Comparison of ENCODE assay signal across 22 cellular contexts in the genomic region with DNA sequence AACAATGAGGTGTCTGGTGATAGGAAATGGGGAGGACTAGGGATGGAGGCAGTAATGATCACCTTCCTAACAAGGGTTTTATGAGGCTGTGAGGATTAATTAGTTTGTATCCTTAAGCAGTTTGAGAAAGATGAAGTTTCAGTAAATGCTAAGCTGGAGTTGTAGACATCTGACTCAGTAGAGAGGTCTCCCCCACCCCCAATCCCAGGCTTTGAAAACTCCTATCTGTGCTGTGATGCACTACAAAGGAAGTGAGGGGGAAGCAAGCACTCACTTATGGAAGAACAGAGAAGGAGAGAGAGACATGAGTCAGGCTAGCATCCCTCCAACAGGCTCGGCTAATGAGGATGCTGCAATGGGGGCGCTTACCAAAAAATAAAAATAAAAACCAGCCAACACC. TPM values are rescaled to one million over a fixed set of nuclear protein-coding genes. Genes with fewer than 3 reads are reported as not detected.
DNase-seq lines count a peak whose midpoint lies in the region; ATAC-seq, FAIRE-seq and TF ChIP-seq lines count a peak whose summit lies in the region.
"Had no signal": no experiment of that assay in that cellular context is flagged by ENCODE, and none has a peak within 500 bp of the region (broad histone marks: within the 10 kb centered on the region; RNA-seq: fewer than 3 reads in every experiment).

No MANE protein-coding gene starts in this region.

- in situ Hi-C loops in GM23248 (cut with MboI), result no loop called here

- POLR2A ChIA-PET in naive thymus-derived CD4-positive, alpha-beta T cell (lab: Charles Lee), result interaction anchor here (0.6 to 19.1 kb wide), 3 partner anchors 39 to 1297 kb away, joined by 3 to 1374 read pairs (median 4); no protein-coding TSS in a partner anchor

- H3K27ac Mint-ChIP-seq in astrocyte (ENCODE audit: unreplicated experiment) (peak overlapping the region; percentile 21), mesothelial cell of epicardium (no peak overlapping the region)
- H3K27ac Mint-ChIP-seq in naive thymus-derived CD4-positive, alpha-beta T cell, result peak overlapping the region in 6 of 9 donors; percentile 1 to 91 (median 12)

- H3K9me3 Mint-ChIP-seq in astrocyte (ENCODE audit: unreplicated experiment) (peaks cover 2% of the 10 kb centered on the region), mesothelial cell of epicardium (no peaks in the 10 kb centered on the region)
- peaks cover 0 to 2% (median 0%) of the 10 kb centered on the region in 11 donors for H3K9me3 Mint-ChIP-seq in naive thymus-derived CD4-positive, alpha-beta T cell
- H3K9me3 Mint-ChIP-seq: CD4-positive, CD25-positive, alpha-beta regulatory T cell had no signal

- H3K27ac ChIP-seq in GM23248, result no peak overlapping the region
- H3K27ac ChIP-seq in astrocyte (ENCODE audit: low read depth, low read length), result no peak overlapping the region
- no peak overlapping the region for H3K27ac ChIP-seq in naive thymus-derived CD4-positive, alpha-beta T cell (ENCODE audit: low read depth, low read length)
- H3K27ac ChIP-seq: thoracic aorta, vagina had no signal

- H3K4me3 ChIP-seq in GM23248, result no peak overlapping the region
- H3K4me3 ChIP-seq in astrocyte (ENCODE audit: insufficient read depth, low read depth, low read length), result no peak overlapping the region
- no peak overlapping the region for H3K4me3 ChIP-seq in naive thymus-derived CD4-positive, alpha-beta T cell (ENCODE audit: low read length)
- H3K4me3 ChIP-seq: K562, MG63, thoracic aorta, vagina had no signal

- no peaks in the 10 kb centered on the region for H3K9me3 ChIP-seq in GM23248 (ENCODE audit: low read depth)
- no peaks in the 10 kb centered on the region for H3K9me3 ChIP-seq in astrocyte (ENCODE audit: insufficient read depth, low read depth, low read length)
- no peaks in the 10 kb centered on the region for H3K9me3 ChIP-seq in naive thymus-derived CD4-positive, alpha-beta T cell (ENCODE audit: control insufficient read depth in 2 of 3, low read length in 3 of 3)
- H3K9me3 ChIP-seq: MG63, thoracic aorta, vagina had no signal

- H3K27me3 ChIP-seq in GM23248 (replicated peaks; ENCODE audit: insufficient read depth) (peaks cover 40% of the 10 kb centered on the region), astrocyte (ENCODE audit: insufficient read depth, low read length) (peaks cover 42% of the 10 kb centered on the region)
- no peaks in the 10 kb centered on the region for H3K27me3 ChIP-seq in naive thymus-derived CD4-positive, alpha-beta T cell (ENCODE audit: control insufficient read depth in 2 of 2, insufficient read depth in 2 of 2, low read length in 2 of 2)
- H3K27me3 ChIP-seq: vagina had no signal

- H3K36me3 ChIP-seq in GM23248 (ENCODE audit: low read depth) (no peaks in the 10 kb centered on the region), astrocyte (ENCODE audit: insufficient read depth, low read length) (no peaks in the 10 kb centered on the region)
- no peaks in the 10 kb centered on the region for H3K36me3 ChIP-seq in naive thymus-derived CD4-positive, alpha-beta T cell (ENCODE audit: control insufficient read depth in 2 of 3, insufficient read depth in 3 of 3, low read length in 3 of 3)
- H3K36me3 ChIP-seq: MG63, thoracic aorta, vagina had no signal

- H3K79me2 ChIP-seq in GM23248 (ENCODE audit: insufficient read depth), result no peaks in the 10 kb centered on the region
- H3K79me2 ChIP-seq in astrocyte (ENCODE audit: insufficient read depth, low read length), result no peaks in the 10 kb centered on the region

- CTCF ChIA-PET in naive thymus-derived CD4-positive, alpha-beta T cell (lab: Charles Lee), result interaction anchor here (0.7 kb wide), 1 partner anchor 81 kb away, joined by 4 read pairs; no protein-coding TSS in a partner anchor

- no peak for ATAC-seq in naive thymus-derived CD4-positive, alpha-beta T cell
- ATAC-seq in GM18502 (IDR thresholded peaks at IDR 0.05; ENCODE audit: poor library complexity, unreplicated experiment), result no peak
- ATAC-seq: activated CD4-positive, CD25-positive, alpha-beta regulatory T cell treated with anti-CD3 and anti-CD28 coated beads, Interleukin-2, amount 50 U/mL, for 24 hours; K562; Panc1 had no signal

- H3K4me2 ChIP-seq in GM23248 (ENCODE audit: unreplicated experiment), result no peak overlapping the region
- peak overlapping the region; percentile 23 for H3K4me2 ChIP-seq in astrocyte (ENCODE audit: low read length)

- DNase-seq in A172 (ENCODE audit: low spot score) (peak; percentile 6), GM23248 (peak; percentile 22), astrocyte (ENCODE audit: low read depth) (peak; percentile 26), GF-D8 (lab: John Stamatoyannopoulos, UW) (no peak), mesothelial cell of epicardium (ENCODE audit: low spot score in 2 of 2, unreplicated experiment in 2 of 2) (no peak)
- no peak for DNase-seq in naive thymus-derived CD4-positive, alpha-beta T cell
- DNase-seq: activated naive CD4-positive, alpha-beta T cell treated with Interleukin-2 at 50 U/mL for 16 hours; CD4-positive, CD25-positive, alpha-beta regulatory T cell; central memory CD4-positive, alpha-beta T cell; MG63; NCI-H1417; NCI-H2107; NCI-H510A; small intestine; stimulated activated CD4-positive, alpha-beta T cell treated with anti-CD3 and anti-CD28 coated beads, Interleukin-2, amount 100 ng/mL, for 24 hours had no signal

- H3K36me3 Mint-ChIP-seq in astrocyte (ENCODE audit: low read depth, unreplicated experiment) (no peaks in the 10 kb centered on the region), mesothelial cell of epicardium (no peaks in the 10 kb centered on the region)
- no peaks in the 10 kb centered on the region for H3K36me3 Mint-ChIP-seq in naive thymus-derived CD4-positive, alpha-beta T cell
- H3K36me3 Mint-ChIP-seq: CD4-positive, CD25-positive, alpha-beta regulatory T cell had no signal

- H3K9me2 ChIP-seq in GM23248 (ENCODE audit: insufficient read depth), result no peaks in the 10 kb centered on the region

- H4K20me1 ChIP-seq in GM23248 (ENCODE audit: insufficient read depth), result no peaks in the 10 kb centered on the region
- no peaks in the 10 kb centered on the region for H4K20me1 ChIP-seq in astrocyte (ENCODE audit: insufficient read depth, low read length)

- TF ChIP-seq CTCF in astrocyte (IDR thresholded peaks at IDR 0.05; ENCODE audit: insufficient read depth, low read depth, low read length) (no peak), mesothelial cell of epicardium (IDR thresholded peaks at IDR 0.05; ENCODE audit: unreplicated experiment) (no peak)

- WGBS in GM23248 (ENCODE audit: low coverage in 1 of 2, low lambda C conversion rate in 2 of 2, missing lambda C conversion rate in 2 of 2), 2 experiments, result 41 to 53% methylated on average over 2 of the region's 2 CpGs

- H3K4me3 Mint-ChIP-seq in astrocyte (ENCODE audit: unreplicated experiment), result no peak overlapping the region
- peak overlapping the region in 8 of 10 donors; percentile 7 to 44 (median 17) for H3K4me3 Mint-ChIP-seq in naive thymus-derived CD4-positive, alpha-beta T cell
- H3K4me3 Mint-ChIP-seq in mesothelial cell of epicardium, result no peak overlapping the region

- no peak for FAIRE-seq in astrocyte (lab: Jason Lieb, UNC)
- FAIRE-seq: D721Med, K562, small intestine had no signal

- intact Hi-C loops in naive thymus-derived CD4-positive, alpha-beta T cell (cut with micrococcal nuclease), result loop anchor here in 1 of 2 donors (10.0 kb wide), 1 partner anchor 1403 kb away; no protein-coding TSS in a partner anchor

- H3F3A ChIP-seq in GM23248 (ENCODE audit: insufficient read depth), result no peaks in the 10 kb centered on the region; the same call in 1 of the 2 replicates

- peaks cover 17% of the 10 kb centered on the region for H3K4me1 Mint-ChIP-seq in astrocyte (ENCODE audit: low read depth, unreplicated experiment)
- peaks cover 35 to 69% (median 54%) of the 10 kb centered on the region in 7 donors for H3K4me1 Mint-ChIP-seq in naive thymus-derived CD4-positive, alpha-beta T cell
- peaks cover 21% of the 10 kb centered on the region for H3K4me1 Mint-ChIP-seq in mesothelial cell of epicardium

- 0 out of 2 replicates have a peak, but pooled peaks cover 5% of the 10 kb centered on the region for H3K4me1 ChIP-seq in GM23248 (ENCODE audit: insufficient read depth)
- H3K4me1 ChIP-seq in astrocyte (ENCODE audit: insufficient read depth, low read length), result peaks cover 10% of the 10 kb centered on the region
- peaks cover 12 to 23% of the 10 kb centered on the region in 2 donors for H3K4me1 ChIP-seq in naive thymus-derived CD4-positive, alpha-beta T cell (ENCODE audit: control insufficient read depth in 2 of 2, insufficient read depth in 2 of 2, low read length in 2 of 2)

- H3K9ac ChIP-seq in GM23248, result no peak overlapping the region
- H3K9ac ChIP-seq in astrocyte (ENCODE audit: low read length), result no peak overlapping the region

- H2AFZ ChIP-seq in GM23248 (no peak overlapping the region), astrocyte (ENCODE audit: low read depth, low read length) (no peak overlapping the region)

- H3K27me3 Mint-ChIP-seq in astrocyte (ENCODE audit: low read depth, unreplicated experiment), result peaks cover 30% of the 10 kb centered on the region
- H3K27me3 Mint-ChIP-seq in naive thymus-derived CD4-positive, alpha-beta T cell, result peaks cover 0 to 39% (median 0%) of the 10 kb centered on the region in 5 donors
- H3K27me3 Mint-ChIP-seq in mesothelial cell of epicardium (ENCODE audit: low read depth), result peaks cover 34% of the 10 kb centered on the region

RNA-seq across cellular contexts. Expression of a gene that starts 5.5 kb away (rescaled TPM):
- total RNA-seq in A172 (2014; rRNA removed; shearing (Covaris generic)), result 0.02 TPM in 2 replicates
- not detected in 2 replicates for total RNA-seq in GM23248 (2014; rRNA removed; shearing (Covaris generic))
- polyA plus RNA-seq in GM23248 (2016; fragmentation: Nextera tagmentation; extraction: Ambion mirVana), result not detected in 2 replicates
- total RNA-seq in astrocyte (1.1 and 2.0 TPM in 2 replicates), mesothelial cell of epicardium (11.6 to 12.3 TPM (median 11.8 TPM) in 3 replicates)
- total RNA-seq in naive thymus-derived CD4-positive, alpha-beta T cell, result 100 to 1,000 TPM in 4 of 5 experiments, 10 to 100 TPM in 1; 96.3 to 269 (median 223) TPM
- polyA plus RNA-seq in naive thymus-derived CD4-positive, alpha-beta T cell, result 10 to 100 TPM; 10.9 to 11.6 TPM
- polyA plus RNA-seq: K562 had no signal

Comparison
In these comparisons a context has a peak if more than half of its experiments do, and no peak if none do; other contexts are left out.
1. DNase-seq: peak in A172 (single experiment), GM23248 (single experiment) and astrocyte (single experiment); none in naive thymus-derived CD4-positive, alpha-beta T cell (0 of 9), GF-D8 (single experiment) and mesothelial cell of epicardium (0 of 2).
2. H3K4me3 Mint-ChIP-seq: peak in naive thymus-derived CD4-positive, alpha-beta T cell (8 of 10); none in astrocyte (single experiment) and mesothelial cell of epicardium (single experiment).